ENCODE assay signal across 20 cellular contexts in genomic region chr7:125090596-125090995, GRCh38.
"Had no signal": no experiment of that assay in that cellular context is flagged by ENCODE, and none has a peak within 500 bp of the region (broad histone marks: within the 10 kb centered on the region; RNA-seq: fewer than 3 reads in every experiment).

No MANE protein-coding gene starts in this region.

- H3K4me2 ChIP-seq: hepatocyte had no signal

- H3K9me3 ChIP-seq: left ventricle myocardium inferior, neutrophil, tibial nerve had no signal

- H3K27ac ChIP-seq: dorsolateral prefrontal cortex, hepatocyte, left ventricle myocardium inferior, neutrophil, tibial nerve had no signal

- FAIRE-seq: small intestine had no signal

- H3K79me2 ChIP-seq: hepatocyte had no signal

- DNase-seq: activated CD4-positive, alpha-beta T cell treated with anti-CD3 and anti-CD28 coated beads, Interleukin-2, amount 10 ng/mL, durations not matched to agents 7 days and 5 days; activated CD8-positive, alpha-beta memory T cell treated with anti-CD3 and anti-CD28 coated beads, Interleukin-2, amount 50 U/mL, for 48 hours; activated naive CD4-positive, alpha-beta T cell; activated naive CD8-positive, alpha-beta T cell treated with anti-CD3 and anti-CD28 coated beads, Interleukin-2, amount 10 ng/mL, durations not matched to agents 7 days and 5 days; aorta; dorsolateral prefrontal cortex; endodermal cell; kidney; left ventricle myocardium inferior; naive thymus-derived CD8-positive, alpha-beta T cell; right cardiac atrium; small intestine; stimulated activated CD4-positive, alpha-beta T cell treated with anti-CD3 and anti-CD28 coated beads, Interleukin-4, amount 100 ng/mL, for 4 hours; stimulated activated CD8-positive, alpha-beta memory T cell treated with anti-CD3 and anti-CD28 coated beads, Interleukin-4, amount 100 ng/mL, for 48 hours; stimulated activated naive CD4-positive, alpha-beta T cell treated with Interleukin-2 at 50 U/mL for 16 hours; substantia nigra had no signal

- H3K4me1 ChIP-seq: left ventricle myocardium inferior, tibial nerve had no signal

- H2AFZ ChIP-seq: hepatocyte had no signal

- H3K27me3 ChIP-seq: dorsolateral prefrontal cortex, hepatocyte, neutrophil, tibial nerve had no signal

- ATAC-seq: esophagus mucosa; naive thymus-derived CD8-positive, alpha-beta T cell; right cardiac atrium had no signal

- H3K36me3 ChIP-seq: left ventricle myocardium inferior, neutrophil, tibial nerve had no signal

- H3K4me3 ChIP-seq: dorsolateral prefrontal cortex, hepatocyte, left ventricle myocardium inferior, tibial nerve had no signal
